8 cellular contexts compared by ENCODE assay signal in genomic region chr12:18250313-18250916, GRCh38. TPM values are rescaled to one million over a fixed set of nuclear protein-coding genes. Genes with fewer than 3 reads are reported as not detected.
A peak's percentile ranks its signal among the peaks of the same experiment; 100 is the strongest.
DNase-seq lines count a peak whose midpoint lies in the region; ATAC-seq and TF ChIP-seq lines count a peak whose summit lies in the region.

No MANE protein-coding gene starts in this region.

- H3K36me3 Mint-ChIP-seq in naive thymus-derived CD8-positive, alpha-beta T cell: no peaks in the 10 kb centered on the region

- POLR2A ChIA-PET in IMR-90 (lab: Charles Lee; ENCODE audit: unreplicated experiment): no interaction called here
- POLR2A ChIA-PET in naive thymus-derived CD8-positive, alpha-beta T cell (lab: Charles Lee): no interaction called here

- H3K9ac ChIP-seq in IMR-90 (ENCODE audit: low read depth, low read length): no peak overlapping the region
- no peak overlapping the region for H3K9ac ChIP-seq in NT2/D1 (ENCODE audit: insufficient read length, low read depth)
- peak overlapping the region; percentile 38 for H3K9ac ChIP-seq in mucosa of stomach (ENCODE audit: low read length)

- H3K27me3 Mint-ChIP-seq in naive thymus-derived CD8-positive, alpha-beta T cell: no peaks in the 10 kb centered on the region

- dilution Hi-C loops in IMR-90 (cut with HindIII; ENCODE audit: low sequenced_read_pairs, unreplicated experiment): no loop called here

- no peaks in the 10 kb centered on the region for H3K79me1 ChIP-seq in IMR-90 (ENCODE audit: low read depth in 1 of 2, low read length in 2 of 2)

- no peak overlapping the region for H2BK5ac ChIP-seq in IMR-90 (ENCODE audit: low read depth, low read length, poor library complexity, severe bottlenecking)

- H3K36me3 ChIP-seq in IMR-90 (ENCODE audit: control insufficient read depth, insufficient read depth, low read length) (no peaks in the 10 kb centered on the region), NT2/D1 (ENCODE audit: insufficient read depth, insufficient read length, low read length) (no peaks in the 10 kb centered on the region), mucosa of stomach (ENCODE audit: control insufficient read depth, insufficient read depth, low read length) (no peaks in the 10 kb centered on the region)
- no peaks in the 10 kb centered on the region for H3K36me3 ChIP-seq in effector memory CD4-positive, alpha-beta T cell (ENCODE audit: control insufficient read depth, insufficient read depth, low read length)

- in situ Hi-C loops in IMR-90 (cut with MboI; ENCODE audit: low sequenced_read_pairs): loop anchor here (10.0 kb wide), 1 partner anchor 934 kb away; no protein-coding TSS in a partner anchor

- intact Hi-C loops in IMR-90 (cut with micrococcal nuclease): loop anchor here (1.0 to 10.0 kb wide), 3 partner anchors 182 to 1034 kb away; no protein-coding TSS in a partner anchor

- no peaks in the 10 kb centered on the region for H3K9me1 ChIP-seq in IMR-90 (ENCODE audit: insufficient read depth, low read length)

- H3K27me3 ChIP-seq in IMR-90 (ENCODE audit: control insufficient read depth, insufficient read depth, low read length) (no peaks in the 10 kb centered on the region), NT2/D1 (ENCODE audit: insufficient read depth, insufficient read length) (no peaks in the 10 kb centered on the region), mucosa of stomach (ENCODE audit: control insufficient read depth, insufficient read depth, low read length) (no peaks in the 10 kb centered on the region)
- no peaks in the 10 kb centered on the region for H3K27me3 ChIP-seq in effector memory CD4-positive, alpha-beta T cell (replicated peaks; ENCODE audit: control insufficient read depth, insufficient read depth, low read length, poor library complexity, severe bottlenecking)

- CTCF ChIA-PET in IMR-90 (lab: Yijun Ruan, JAX): interaction anchor here (0.5 to 1.3 kb wide), 6 partner anchors 11 to 1726 kb away, joined by 3 to 4 read pairs (median 3); no protein-coding TSS in a partner anchor

- H4K91ac ChIP-seq in IMR-90 (ENCODE audit: insufficient read depth, low read depth, low read length): no peak overlapping the region

- H4K8ac ChIP-seq in IMR-90 (ENCODE audit: low read depth in 2 of 2, low read length in 2 of 2): no peak overlapping the region

- no peak overlapping the region for H3K23ac ChIP-seq in IMR-90 (ENCODE audit: low read depth, low read length)

- H3K4me2 ChIP-seq in IMR-90 (ENCODE audit: low read depth, low read length): no peak overlapping the region

- peaks cover 0 to 1% (median 0%) of the 10 kb centered on the region in 9 donors for H3K9me3 Mint-ChIP-seq in naive thymus-derived CD8-positive, alpha-beta T cell

- no peak for TF ChIP-seq POLR2A in IMR-90 (IDR thresholded peaks at IDR 0.05; ENCODE audit: low read depth, low read length)

- H3K14ac ChIP-seq in IMR-90 (replicated peaks; ENCODE audit: low read depth, low read length): no peak overlapping the region

- no peak overlapping the region for H2AK5ac ChIP-seq in IMR-90 (ENCODE audit: low read depth, low read length)

- no peak overlapping the region for H2AK9ac ChIP-seq in IMR-90 (replicated peaks; ENCODE audit: low read depth, low read length, poor library complexity)

- H3K4me1 ChIP-seq in IMR-90 (ENCODE audit: control insufficient read depth, insufficient read depth, low read length): no peaks in the 10 kb centered on the region
- no peaks in the 10 kb centered on the region for H3K4me1 ChIP-seq in NT2/D1 (ENCODE audit: insufficient read depth, insufficient read length)
- no peaks in the 10 kb centered on the region for H3K4me1 ChIP-seq in mucosa of stomach (ENCODE audit: control insufficient read depth, insufficient read depth, low read length)
- no peaks in the 10 kb centered on the region for H3K4me1 ChIP-seq in effector memory CD4-positive, alpha-beta T cell (ENCODE audit: control insufficient read depth, insufficient read depth, low read length, poor library complexity, severe bottlenecking)

- H4K5ac ChIP-seq in IMR-90 (ENCODE audit: low read depth, low read length): no peak overlapping the region

- TF ChIP-seq CTCF in IMR-90 (conservative IDR thresholded peaks at IDR 0.05; ENCODE audit: low read depth, low read length): peak; percentile 78

- no peak overlapping the region for H3K27ac ChIP-seq in IMR-90 (ENCODE audit: insufficient read depth, low read length)
- no peak overlapping the region for H3K27ac ChIP-seq in effector memory CD4-positive, alpha-beta T cell (ENCODE audit: insufficient read depth, low read length, poor library complexity, severe bottlenecking)

- H2AFZ ChIP-seq in IMR-90 (replicated peaks; ENCODE audit: low read length, poor library complexity): no peak overlapping the region

- TF ChIP-seq RAD21 in IMR-90 (IDR thresholded peaks at IDR 0.05; ENCODE audit: low read length): peak; percentile 78

- no peak overlapping the region for H3K4me3 Mint-ChIP-seq in naive thymus-derived CD8-positive, alpha-beta T cell

- DNase-seq in DMS53 treated with DMSO at 0.1 percent for 48 hours (lab: John Stamatoyannopoulos, UW; ENCODE audit: unreplicated experiment) (peak; percentile 89), IMR-90 (peak; percentile 76), NT2/D1 (ENCODE audit: low read depth, low spot score) (peak; percentile 93), dermis microvascular lymphatic vessel endothelial cell (ENCODE audit: low read depth in 2 of 2) (peak; percentile 64 to 69)
- DNase-seq in effector memory CD4-positive, alpha-beta T cell: no peak
- DNase-seq in naive thymus-derived CD8-positive, alpha-beta T cell: no peak

- H3K27ac Mint-ChIP-seq in naive thymus-derived CD8-positive, alpha-beta T cell: no peak overlapping the region

- H3K4me1 Mint-ChIP-seq in naive thymus-derived CD8-positive, alpha-beta T cell: no peaks in the 10 kb centered on the region

- no peaks in the 10 kb centered on the region for H4K20me1 ChIP-seq in IMR-90 (ENCODE audit: insufficient read depth, low read length)

- H3K56ac ChIP-seq in IMR-90 (ENCODE audit: extremely low read depth, insufficient read depth, low read length): no peak overlapping the region

- H3K9me3 ChIP-seq in IMR-90 (ENCODE audit: control insufficient read depth, insufficient read depth, low read length) (no peaks in the 10 kb centered on the region), NT2/D1 (ENCODE audit: insufficient read depth, low read length) (no peaks in the 10 kb centered on the region), mucosa of stomach (ENCODE audit: control insufficient read depth, low read length) (no peaks in the 10 kb centered on the region)
- H3K9me3 ChIP-seq in effector memory CD4-positive, alpha-beta T cell (ENCODE audit: control insufficient read depth, low read length): no peaks in the 10 kb centered on the region

- ATAC-seq in IMR-90 (ENCODE audit: low read depth) (peak; percentile 48; the same call in 1 of the 2 replicates), GM19035 (IDR thresholded peaks at IDR 0.05; ENCODE audit: unreplicated experiment) (no peak)
- ATAC-seq in naive thymus-derived CD8-positive, alpha-beta T cell: no peak

- no peak overlapping the region for H3K18ac ChIP-seq in IMR-90 (ENCODE audit: low read depth, low read length)

- no peak overlapping the region for H3K4ac ChIP-seq in IMR-90 (ENCODE audit: low read depth, low read length)

- no peak overlapping the region for H2BK120ac ChIP-seq in IMR-90 (ENCODE audit: low read depth, low read length)

- WGBS in IMR-90 (ENCODE audit: extremely low coverage in 2 of 2, insufficient read length in 1 of 2), 2 experiments: no CpG with 5 or more reads among the region's 6 CpGs

- H2BK15ac ChIP-seq in IMR-90 (ENCODE audit: low read depth, low read length): no peak overlapping the region

- no TSS peak for BruUV-seq in IMR-90 (replicated peaks; lab: Mats Ljungman, UMichigan)

- H3K4me3 ChIP-seq in IMR-90 (ENCODE audit: insufficient read depth, low read depth, low read length) (no peak overlapping the region), NT2/D1 (ENCODE audit: insufficient read length, low read depth) (no peak overlapping the region), mucosa of stomach (ENCODE audit: low read length) (no peak overlapping the region)
- H3K4me3 ChIP-seq in effector memory CD4-positive, alpha-beta T cell (ENCODE audit: insufficient read depth, low read depth, low read length, poor library complexity, severe bottlenecking): no peak overlapping the region

- H2BK20ac ChIP-seq in IMR-90 (ENCODE audit: low read depth, low read length): no peak overlapping the region

TF ChIP-seq in IMR-90, 13 proteins besides CTCF, POLR2A, EP300 and RAD21:
- TF ChIP-seq CEBPB (IDR thresholded peaks at IDR 0.05; ENCODE audit: low read depth, low read length) (no peak), MAZ (IDR thresholded peaks at IDR 0.05; ENCODE audit: borderline replicate concordance, low read depth, low read length) (no peak), SMC3 (IDR thresholded peaks at IDR 0.05; ENCODE audit: low read depth, low read length) (peak; percentile 64), NFE2L2 (IDR thresholded peaks at IDR 0.05; ENCODE audit: low read depth, low read length) (no peak)

RNA-seq across cellular contexts. Expression of gene PIK3C2G, which starts 10.9 kb away (rescaled TPM):
- not detected in 2 replicates for total RNA-seq in IMR-90 (2012; rRNA removed)
- not detected in 2 replicates for polyA plus RNA-seq in IMR-90 (2012; rRNA removed)
- not detected in 2 replicates for polyA plus RNA-seq in IMR-90 (2012; cell fraction: cytosol; rRNA removed)
- polyA plus RNA-seq in IMR-90 (2012; cell fraction: nucleus; rRNA removed; ENCODE audit: low replicate concordance): not detected in 2 replicates
- total RNA-seq in dermis microvascular lymphatic vessel endothelial cell: 0.51 and 1.6 TPM in 2 replicates
- total RNA-seq in naive thymus-derived CD8-positive, alpha-beta T cell: not detected
- polyA plus RNA-seq in naive thymus-derived CD8-positive, alpha-beta T cell: not detected

Comparison
In these comparisons a context has a peak if more than half of its experiments do, and no peak if none do; other contexts are left out.
1. DNase-seq: peak in DMS53 treated with DMSO at 0.1 percent for 48 hours (single experiment), IMR-90 (single experiment), NT2/D1 (single experiment) and dermis microvascular lymphatic vessel endothelial cell (2 of 2); none in effector memory CD4-positive, alpha-beta T cell (0 of 3) and naive thymus-derived CD8-positive, alpha-beta T cell (0 of 10).